In the genomic region with DNA sequence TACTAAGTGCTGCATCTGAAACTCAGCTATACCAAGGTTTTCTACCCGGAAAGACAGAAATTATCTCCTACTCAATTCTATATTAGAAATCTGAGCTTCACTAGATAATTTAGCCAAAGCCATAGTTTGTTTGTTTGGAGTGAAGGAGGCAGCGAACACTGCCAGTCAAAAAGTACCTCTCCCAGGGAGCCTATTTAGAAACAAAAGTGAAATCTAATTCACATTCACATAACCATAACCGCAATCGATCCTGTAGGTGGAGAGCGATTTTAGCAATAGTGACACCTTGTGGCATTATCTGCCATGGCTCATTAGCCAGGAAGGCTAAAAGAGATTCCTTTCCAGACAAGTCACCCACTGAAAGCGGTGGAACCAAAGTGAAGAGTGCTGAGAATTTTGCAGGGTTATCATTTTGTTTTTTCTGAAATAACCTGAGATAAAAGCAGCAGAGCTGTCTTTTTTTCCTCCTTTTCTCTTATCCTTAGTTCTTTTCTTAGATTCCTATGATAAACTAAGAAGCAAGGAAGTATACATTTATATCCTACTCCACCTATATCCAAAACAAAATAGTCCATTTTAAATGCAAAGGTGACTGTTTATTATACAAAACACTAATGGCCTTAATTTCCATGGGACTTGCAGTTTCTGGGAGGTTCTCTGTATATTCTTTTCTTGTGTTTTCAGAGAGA, we compare ENCODE assay signal across 1 cellular context.
TF ChIP-seq lines count a peak whose summit lies in the region.

No MANE protein-coding gene starts in this region.

TF ChIP-seq in K562, 482 proteins besides CTCF, POLR2A, EP300 and RAD21 (continued from another document):
- TF ChIP-seq, protein P1, sequence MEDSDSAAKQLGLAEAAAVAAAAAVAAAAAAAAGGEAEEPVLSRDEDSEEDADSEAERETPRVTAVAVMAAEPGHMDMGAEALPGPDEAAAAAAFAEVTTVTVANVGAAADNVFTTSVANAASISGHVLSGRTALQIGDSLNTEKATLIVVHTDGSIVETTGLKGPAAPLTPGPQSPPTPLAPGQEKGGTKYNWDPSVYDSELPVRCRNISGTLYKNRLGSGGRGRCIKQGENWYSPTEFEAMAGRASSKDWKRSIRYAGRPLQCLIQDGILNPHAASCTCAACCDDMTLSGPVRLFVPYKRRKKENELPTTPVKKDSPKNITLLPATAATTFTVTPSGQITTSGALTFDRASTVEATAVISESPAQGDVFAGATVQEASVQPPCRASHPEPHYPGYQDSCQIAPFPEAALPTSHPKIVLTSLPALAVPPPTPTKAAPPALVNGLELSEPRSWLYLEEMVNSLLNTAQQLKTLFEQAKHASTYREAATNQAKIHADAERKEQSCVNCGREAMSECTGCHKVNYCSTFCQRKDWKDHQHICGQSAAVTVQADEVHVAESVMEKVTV (CRISPR knock-in tag; IDR thresholded peaks at IDR 0.05), result peak; percentile 62; the same call in 1 of the 2 replicates
- TF ChIP-seq ZNF408 (CRISPR knock-in tag; IDR thresholded peaks at IDR 0.05; ENCODE audit: low read depth), result no peak
- TF ChIP-seq, protein P2, sequence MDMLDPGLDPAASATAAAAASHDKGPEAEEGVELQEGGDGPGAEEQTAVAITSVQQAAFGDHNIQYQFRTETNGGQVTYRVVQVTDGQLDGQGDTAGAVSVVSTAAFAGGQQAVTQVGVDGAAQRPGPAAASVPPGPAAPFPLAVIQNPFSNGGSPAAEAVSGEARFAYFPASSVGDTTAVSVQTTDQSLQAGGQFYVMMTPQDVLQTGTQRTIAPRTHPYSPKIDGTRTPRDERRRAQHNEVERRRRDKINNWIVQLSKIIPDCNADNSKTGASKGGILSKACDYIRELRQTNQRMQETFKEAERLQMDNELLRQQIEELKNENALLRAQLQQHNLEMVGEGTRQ (CRISPR knock-in tag; IDR thresholded peaks at IDR 0.05), result no peak
